In genomic region chr17:78322858-78323455, GRCh38 we compare ENCODE assay signal across 12 cellular contexts. TPM values are rescaled to one million over a fixed set of nuclear protein-coding genes. Genes with fewer than 3 reads are reported as not detected.
A peak's percentile ranks its signal among the peaks of the same experiment; 100 is the strongest.
DNase-seq lines count a peak whose midpoint lies in the region; ATAC-seq and TF ChIP-seq lines count a peak whose summit lies in the region.
"Had no signal": no experiment of that assay in that cellular context is flagged by ENCODE, and none has a peak within 500 bp of the region (broad histone marks: within the 10 kb centered on the region; RNA-seq: fewer than 3 reads in every experiment).

No MANE protein-coding gene starts in this region.

- DNase-seq in choroid plexus epithelial cell (ENCODE audit: low read depth) (peak; percentile 70), left kidney (ENCODE audit: low read depth, low spot score) (peak; percentile 64), sciatic nerve (ENCODE audit: low spot score) (peak; percentile 83), UCSD-AML1 (lab: John Stamatoyannopoulos, UW; ENCODE audit: unreplicated experiment) (no peak), MG63 (no peak), NCI-H187 (lab: John Stamatoyannopoulos, UW) (no peak)
- no peak for DNase-seq in stimulated activated CD8-positive, alpha-beta memory T cell treated with anti-CD3 and anti-CD28 coated beads, Interleukin-4, amount 100 ng/mL, for 48 hours
- DNase-seq: C1 segment of cervical spinal cord, cortex of kidney, NCI-H1105, T1000 had no signal

- no peaks in the 10 kb centered on the region for H3K9me3 ChIP-seq in BLaER1 treated with 17β-estradiol and CSF1 and Interleukin-3, amounts not matched to agents 10 nM and 100 nM (replicated peaks in 1 of 11)
- H3K9me3 ChIP-seq in MG63, result no peaks in the 10 kb centered on the region

- intact Hi-C loops in sciatic nerve (cut with DNase I), result no loop called here

- H4K20me1 ChIP-seq in BLaER1 treated with 17β-estradiol and CSF1 and Interleukin-3, amounts not matched to agents 10 nM and 100 nM, result no peaks in the 10 kb centered on the region

- no peak overlapping the region for H3K4me3 ChIP-seq in BLaER1 treated with 17β-estradiol and CSF1 and Interleukin-3, amounts not matched to agents 10 nM and 100 nM
- H3K4me3 ChIP-seq in choroid plexus epithelial cell (ENCODE audit: low read depth, low read length), result no peak overlapping the region
- no peak overlapping the region for H3K4me3 ChIP-seq in MG63

- H3K4me1 ChIP-seq in BLaER1 treated with 17β-estradiol and CSF1 and Interleukin-3, amounts not matched to agents 10 nM and 100 nM, result peaks cover 41 to 79% (median 52%) of the 10 kb centered on the region in 10 experiments

- peak overlapping the region; percentile 12 to 98 (median 84); a peak in 19 of 22 replicates for H3K27ac ChIP-seq in BLaER1 treated with 17β-estradiol and CSF1 and Interleukin-3, amounts not matched to agents 10 nM and 100 nM

- TF ChIP-seq CTCF in choroid plexus epithelial cell (conservative IDR thresholded peaks at IDR 0.05; ENCODE audit: low read depth, low read length), result no peak

- H3K27me3 ChIP-seq in BLaER1 treated with 17β-estradiol and CSF1 and Interleukin-3, amounts not matched to agents 10 nM and 100 nM, result no peaks in the 10 kb centered on the region
- no peaks in the 10 kb centered on the region for H3K27me3 ChIP-seq in MG63

- no peaks in the 10 kb centered on the region for H3K36me3 ChIP-seq in BLaER1 treated with 17β-estradiol and CSF1 and Interleukin-3, amounts not matched to agents 10 nM and 100 nM
- no peaks in the 10 kb centered on the region for H3K36me3 ChIP-seq in MG63

- peak overlapping the region; percentile 75 to 96 (median 87) for H3K4me2 ChIP-seq in BLaER1 treated with 17β-estradiol and CSF1 and Interleukin-3, amounts not matched to agents 10 nM and 100 nM

- ATAC-seq in sciatic nerve, result peak; percentile 77

- peak overlapping the region in 8 of 11 experiments; percentile 7 to 86 (median 67); a peak in 11 of 22 replicates for H3K9ac ChIP-seq in BLaER1 treated with 17β-estradiol and CSF1 and Interleukin-3, amounts not matched to agents 10 nM and 100 nM

RNA-seq across cellular contexts. Expression of gene SOCS3, which starts 36.9 kb away (rescaled TPM):
- 144 TPM for total RNA-seq in sciatic nerve
- total RNA-seq in MG63 (2014; rRNA removed; shearing (Covaris generic); ENCODE audit: low replicate concordance), result 23.4 and 32.9 TPM in 2 replicates

RNA-seq across cellular contexts. Expression of gene PGS1, which starts 55.5 kb away (rescaled TPM):
- total RNA-seq in sciatic nerve, result 59.2 TPM
- total RNA-seq in MG63 (2014; rRNA removed; shearing (Covaris generic); ENCODE audit: low replicate concordance), result 47.3 and 48.7 TPM in 2 replicates

Comparison
In these comparisons a context has a peak if more than half of its experiments do, and no peak if none do; other contexts are left out.
1. DNase-seq: peak in choroid plexus epithelial cell (single experiment), left kidney (single experiment) and sciatic nerve (single experiment); none in UCSD-AML1 (single experiment), MG63 (single experiment), stimulated activated CD8-positive, alpha-beta memory T cell treated with anti-CD3 and anti-CD28 coated beads, Interleukin-4, amount 100 ng/mL, for 48 hours (single experiment) and NCI-H187 (0 of 2).